In the genomic region with DNA sequence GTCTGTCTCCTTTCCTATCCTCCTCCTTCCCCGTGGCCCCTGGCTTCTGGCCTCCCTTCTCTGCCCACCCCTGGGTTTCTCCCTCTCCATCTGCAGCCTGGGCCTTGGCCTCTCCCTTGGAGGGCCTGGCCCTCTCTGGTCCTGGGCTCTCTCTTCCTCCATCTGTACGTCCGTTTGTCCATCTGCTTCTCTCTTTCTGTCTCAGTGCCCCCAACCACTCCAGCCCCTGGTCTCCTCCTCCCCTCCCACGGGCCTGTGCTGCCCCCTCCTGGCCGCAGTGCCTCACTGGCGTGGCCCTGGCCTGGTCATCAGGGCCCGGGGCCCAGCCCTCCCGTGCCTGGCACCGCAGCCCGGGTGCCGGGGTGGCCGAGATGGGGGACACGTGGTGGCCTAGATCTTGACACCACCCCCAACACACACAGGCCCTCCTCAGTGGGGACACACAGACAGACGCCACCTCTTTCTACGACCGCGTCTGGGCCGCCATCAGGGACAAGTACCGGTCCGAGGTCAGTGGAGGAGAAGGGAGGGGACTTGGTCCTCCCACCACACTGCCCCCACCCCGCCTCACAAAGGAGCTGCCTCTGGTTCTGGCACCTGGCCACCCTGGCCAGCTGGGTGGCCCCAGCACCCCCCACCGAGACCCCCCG, we compare ENCODE assay signal across 9 cellular contexts. TPM values are rescaled to one million over a fixed set of nuclear protein-coding genes. Genes with fewer than 3 reads are reported as not detected.
A peak's percentile ranks its signal among the peaks of the same experiment; 100 is the strongest.
DNase-seq lines count a peak whose midpoint lies in the region; ATAC-seq, FAIRE-seq and TF ChIP-seq lines count a peak whose summit lies in the region.
"Had no signal": no experiment of that assay in that cellular context is flagged by ENCODE, and none has a peak within 500 bp of the region (broad histone marks: within the 10 kb centered on the region; RNA-seq: fewer than 3 reads in every experiment).

No MANE protein-coding gene starts in this region.

- ATAC-seq in pancreas (peak; percentile 70 to 91 (median 83)), HG03139 (IDR thresholded peaks at IDR 0.05; ENCODE audit: unreplicated experiment) (no peak)

- H3K27me3 ChIP-seq in MM.1S (replicated peaks; ENCODE audit: insufficient read depth, low read length) (no peaks in the 10 kb centered on the region), pancreas (no peaks in the 10 kb centered on the region)

- no peaks in the 10 kb centered on the region for H3K79me2 ChIP-seq in MM.1S (ENCODE audit: low read length)

- no peaks in the 10 kb centered on the region for H3K36me3 ChIP-seq in MM.1S (replicated peaks; ENCODE audit: insufficient read depth, low read length)
- H3K36me3 ChIP-seq in pancreas, result peaks cover 0 to 18% (median 0%) of the 10 kb centered on the region in 3 donors

- H3K9ac ChIP-seq in MM.1S (ENCODE audit: low read length), result no peak overlapping the region

- H2AFZ ChIP-seq in MM.1S (ENCODE audit: low read length), result no peak overlapping the region

- H3K27ac ChIP-seq in MM.1S (ENCODE audit: low read length), result no peak overlapping the region
- H3K27ac ChIP-seq in pancreas, result no peak overlapping the region
- H3K27ac ChIP-seq: SK-N-MC had no signal

- no peak for FAIRE-seq in pancreas (lab: Jason Lieb, UNC)

- DNase-seq in EL, result peak; percentile 38
- peak; percentile 20 for DNase-seq in MM.1S
- peak; percentile 9 for DNase-seq in activated effector memory CD4-positive, alpha-beta T cell treated with Interleukin-2 at 50 U/mL for 16 hours
- DNase-seq in germinal center (ENCODE audit: low spot score), result peak; percentile 70
- DNase-seq in pancreas, result peak in 4 of 6 donors; percentile 63 to 89 (median 80)
- DNase-seq in OCI-M2 (lab: John Stamatoyannopoulos, UW; ENCODE audit: unreplicated experiment), result no peak
- no peak for DNase-seq in COLO829 (ENCODE audit: low spot score)

- H3K4me3 ChIP-seq in MM.1S (ENCODE audit: low read length) (no peak overlapping the region), pancreas (no peak overlapping the region)
- H3K4me3 ChIP-seq: SK-N-MC had no signal

- no peaks in the 10 kb centered on the region for H3K9me2 ChIP-seq in MM.1S (replicated peaks; ENCODE audit: insufficient read depth, low read length)

- intact Hi-C loops in pancreas (cut with DNase I), result loop anchor here in 2 of 3 donors (10.0 kb wide), 1 partner anchor 152 kb away; the partner anchor contains the start of gene TSPAN16 (in 2 of the 2)

- no peak overlapping the region for H3K4me2 ChIP-seq in MM.1S (ENCODE audit: low read depth, low read length)

- WGBS in pancreas, 2 donors, result 61 to 62% methylated on average over 22 to 23 of the region's 23 CpGs

- H3K4me1 ChIP-seq in MM.1S (ENCODE audit: low read length) (no peaks in the 10 kb centered on the region), pancreas (no peaks in the 10 kb centered on the region)

- no peaks in the 10 kb centered on the region for H3F3A ChIP-seq in MM.1S (ENCODE audit: insufficient read depth, low read length)

- H3K9me3 ChIP-seq in MM.1S (replicated peaks; ENCODE audit: insufficient read depth, low read length), result no peaks in the 10 kb centered on the region
- H3K9me3 ChIP-seq in pancreas, result no peaks in the 10 kb centered on the region

- H4K20me1 ChIP-seq in MM.1S (ENCODE audit: insufficient read depth, low read length), result no peaks in the 10 kb centered on the region

- TF ChIP-seq CTCF in MM.1S (IDR thresholded peaks at IDR 0.05; ENCODE audit: low read length) (peak; percentile 67), pancreas (IDR thresholded peaks at IDR 0.05) (peak; percentile 44 to 71 (median 62))

RNA-seq across cellular contexts. Expression of gene PRKCSH, which starts 11.3 kb away (rescaled TPM):
- total RNA-seq in pancreas, result 100 to 1,000 TPM; 132 to 217 (median 175) TPM
- 100 to 1,000 TPM; 114 to 140 TPM for polyA plus RNA-seq in pancreas

RNA-seq across cellular contexts. Expression of gene ODAD3, which starts 11.9 kb away (rescaled TPM):
- under 1 TPM; 0.13 to 0.44 (median 0.26) TPM for total RNA-seq in pancreas
- polyA plus RNA-seq in pancreas, result 1 to 10 TPM in 1 of 2 donors, under 1 TPM in 1; 0.84 to 1.8 TPM

RNA-seq across cellular contexts. Expression of gene RGL3, which starts 27.7 kb away (rescaled TPM):
- total RNA-seq in pancreas, result 10 to 100 TPM; 22.3 to 71.1 (median 33.7) TPM
- 100 to 1,000 TPM; 152 to 170 TPM for polyA plus RNA-seq in pancreas

RNA-seq across cellular contexts. Expression of gene ELAVL3, which starts 34.1 kb away (rescaled TPM):
- under 1 TPM in 1 of 6 donors, not detected in 5; 0.15 TPM for total RNA-seq in pancreas
- polyA plus RNA-seq in pancreas, result under 1 TPM; 0.08 to 0.16 TPM

RNA-seq across cellular contexts. Expression of gene ZNF653, which starts 58.9 kb away (rescaled TPM):
- total RNA-seq in pancreas, result 1 to 10 TPM; 4.5 to 6.2 (median 5.6) TPM
- 10 to 100 TPM; 21.8 to 25.6 TPM for polyA plus RNA-seq in pancreas

Comparison
In these comparisons a context has a peak if more than half of its experiments do, and no peak if none do; other contexts are left out.
1. DNase-seq: peak in EL (single experiment), MM.1S (single experiment), activated effector memory CD4-positive, alpha-beta T cell treated with Interleukin-2 at 50 U/mL for 16 hours (single experiment), germinal center (single experiment) and pancreas (4 of 6); none in OCI-M2 (single experiment) and COLO829 (single experiment).